In genomic region chr11:65880844-65881421, GRCh38 we compare ENCODE assay signal across 1 cellular context.
TF ChIP-seq lines count a peak whose summit lies in the region.

No MANE protein-coding gene starts in this region.

TF ChIP-seq in K562, 482 proteins besides CTCF, POLR2A, EP300 and RAD21:
- TF ChIP-seq MTA3 (IDR thresholded peaks at IDR 0.05; ENCODE audit: borderline replicate concordance) = no peak
- peak; percentile 51 for TF ChIP-seq POLR2G (IDR thresholded peaks at IDR 0.05; ENCODE audit: low read depth, low read length)
TF ChIP-seq in K562: peak in this region for 1.
